8 cellular contexts compared by ENCODE assay signal in the genomic region with DNA sequence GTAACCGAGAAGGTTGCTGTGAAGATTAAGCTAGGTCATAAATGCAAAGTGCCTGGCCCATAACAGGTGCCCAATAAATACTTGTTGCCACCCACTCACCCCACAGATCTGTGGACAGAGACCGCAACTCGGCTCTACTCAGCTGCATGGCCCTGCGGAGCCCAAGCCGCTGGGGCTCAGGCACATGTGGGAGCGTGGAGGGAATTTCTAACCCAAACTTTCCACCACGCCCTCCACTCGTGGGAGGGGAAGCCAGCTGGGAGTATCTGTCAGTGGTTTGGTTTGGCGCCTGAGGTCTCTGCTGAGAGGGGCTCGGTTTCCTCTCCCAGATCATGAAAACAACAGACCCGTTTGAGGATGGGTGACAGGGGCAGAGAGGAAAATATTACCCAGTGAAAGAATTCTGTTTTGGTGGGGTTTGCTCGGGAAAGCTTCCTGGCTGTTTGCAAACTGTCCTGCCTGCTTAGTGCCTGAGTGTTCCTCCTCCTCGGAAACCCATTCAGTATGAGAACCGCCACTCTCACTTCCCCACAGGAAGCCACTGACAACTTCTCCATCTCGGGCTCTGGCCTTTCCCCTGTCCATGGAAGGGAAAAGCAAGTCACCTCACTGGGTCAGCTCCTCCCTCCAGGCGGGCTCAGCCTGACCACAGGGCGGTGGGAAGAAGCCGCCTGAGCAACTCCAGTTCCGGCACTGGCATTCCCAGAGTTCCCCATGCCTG.
DNase-seq lines count a peak whose midpoint lies in the region; ATAC-seq lines count a peak whose summit lies in the region.

No MANE protein-coding gene starts in this region.

- peak overlapping the region; percentile 71 for H3K4me3 Mint-ChIP-seq in activated naive CD8-positive, alpha-beta T cell treated with anti-CD3 and anti-CD28 coated beads, Interleukin-2, amount 50 U/mL, for 24 hours
- peak overlapping the region; percentile 76 to 79 for H3K4me3 Mint-ChIP-seq in stimulated activated naive CD8-positive, alpha-beta T cell treated with anti-CD3 and anti-CD28 coated beads, Interleukin-15, amount 100 ng/mL, for 72 hours

- no peaks in the 10 kb centered on the region for H3K27me3 ChIP-seq in muscle layer of duodenum (ENCODE audit: low read depth, low read length)

- H3K9me3 ChIP-seq in muscle layer of duodenum (ENCODE audit: control insufficient read depth in 1 of 2, low read length in 2 of 2): no peaks in the 10 kb centered on the region

- H3K27ac ChIP-seq in muscle layer of duodenum (ENCODE audit: low read length): peak overlapping the region; percentile 55

- H3K36me3 ChIP-seq in muscle layer of duodenum (ENCODE audit: control insufficient read depth in 1 of 2, insufficient read depth in 2 of 2, low read length in 2 of 2): no peaks in the 10 kb centered on the region

- peaks cover 2% of the 10 kb centered on the region for H3K27me3 Mint-ChIP-seq in activated naive CD8-positive, alpha-beta T cell treated with anti-CD3 and anti-CD28 coated beads, Interleukin-2, amount 50 U/mL, for 24 hours
- H3K27me3 Mint-ChIP-seq in stimulated activated naive CD8-positive, alpha-beta T cell treated with anti-CD3 and anti-CD28 coated beads, Interleukin-15, amount 100 ng/mL, for 72 hours: no peaks in the 10 kb centered on the region

- H3K4me1 Mint-ChIP-seq in activated naive CD8-positive, alpha-beta T cell treated with anti-CD3 and anti-CD28 coated beads, Interleukin-2, amount 50 U/mL, for 24 hours: peaks cover 88% of the 10 kb centered on the region
- H3K4me1 Mint-ChIP-seq in stimulated activated naive CD8-positive, alpha-beta T cell treated with anti-CD3 and anti-CD28 coated beads, Interleukin-15, amount 100 ng/mL, for 72 hours: peaks cover 97% of the 10 kb centered on the region

- H3K4me3 ChIP-seq in muscle layer of duodenum (ENCODE audit: low read depth in 1 of 2, low read length in 2 of 2): peak overlapping the region in 1 of 2 donors; percentile 26

- ATAC-seq in GM18499 (IDR thresholded peaks at IDR 0.05; ENCODE audit: insufficient read depth, unreplicated experiment): peak; percentile 66
- peak; percentile 88 for ATAC-seq in HG02884 (IDR thresholded peaks at IDR 0.05; ENCODE audit: unreplicated experiment)
- peak; percentile 79 for ATAC-seq in activated naive CD8-positive, alpha-beta T cell treated with anti-CD3 and anti-CD28 coated beads, Interleukin-2, amount 50 U/mL, for 24 hours
- ATAC-seq in stimulated activated naive CD8-positive, alpha-beta T cell treated with anti-CD3 and anti-CD28 coated beads, Interleukin-15, amount 100 ng/mL, for 72 hours: peak; percentile 86

- H3K36me3 Mint-ChIP-seq in activated naive CD8-positive, alpha-beta T cell treated with anti-CD3 and anti-CD28 coated beads, Interleukin-2, amount 50 U/mL, for 24 hours (ENCODE audit: low read depth): peaks cover 63% of the 10 kb centered on the region

- no peaks in the 10 kb centered on the region for H3K9me3 Mint-ChIP-seq in activated naive CD8-positive, alpha-beta T cell treated with anti-CD3 and anti-CD28 coated beads, Interleukin-2, amount 50 U/mL, for 24 hours
- no peaks in the 10 kb centered on the region for H3K9me3 Mint-ChIP-seq in stimulated activated naive CD8-positive, alpha-beta T cell treated with anti-CD3 and anti-CD28 coated beads, Interleukin-15, amount 100 ng/mL, for 72 hours

- H3K4me1 ChIP-seq in muscle layer of duodenum (ENCODE audit: control insufficient read depth in 1 of 2, insufficient read depth in 2 of 2, low read length in 2 of 2): peaks cover 44 to 58% of the 10 kb centered on the region in 2 donors

- DNase-seq in SKM-1 (lab: John Stamatoyannopoulos, UW; ENCODE audit: unreplicated experiment): peak; percentile 17
- DNase-seq in activated naive CD8-positive, alpha-beta T cell treated with anti-CD3 and anti-CD28 coated beads, Interleukin-2, amount 50 U/mL, for 24 hours: peak; percentile 89
- DNase-seq in stimulated activated naive CD8-positive, alpha-beta T cell treated with anti-CD3 and anti-CD28 coated beads, Interleukin-15, amount 100 ng/mL, for 72 hours: peak; percentile 66 to 83
- no peak for DNase-seq in DMS153 treated with DMSO at 0.1 percent for 48 hours (lab: John Stamatoyannopoulos, UW; ENCODE audit: unreplicated experiment)
- no peak for DNase-seq in NCI-H2196 (lab: John Stamatoyannopoulos, UW; ENCODE audit: unreplicated experiment)

- H3K27ac Mint-ChIP-seq in activated naive CD8-positive, alpha-beta T cell treated with anti-CD3 and anti-CD28 coated beads, Interleukin-2, amount 50 U/mL, for 24 hours: peak overlapping the region; percentile 91
- H3K27ac Mint-ChIP-seq in stimulated activated naive CD8-positive, alpha-beta T cell treated with anti-CD3 and anti-CD28 coated beads, Interleukin-15, amount 100 ng/mL, for 72 hours: peak overlapping the region; percentile 42 to 64

Comparison
In these comparisons a context has a peak if more than half of its experiments do, and no peak if none do; other contexts are left out.
1. DNase-seq: peak in SKM-1 (single experiment), activated naive CD8-positive, alpha-beta T cell treated with anti-CD3 and anti-CD28 coated beads, Interleukin-2, amount 50 U/mL, for 24 hours (single experiment) and stimulated activated naive CD8-positive, alpha-beta T cell treated with anti-CD3 and anti-CD28 coated beads, Interleukin-15, amount 100 ng/mL, for 72 hours (2 of 2); none in DMS153 treated with DMSO at 0.1 percent for 48 hours (single experiment) and NCI-H2196 (single experiment).
2. Peak in every context shown above with its lines, with median percentiles within 50 percentile points of each other: ATAC-seq.